Comparison of ENCODE assay signal across 9 cellular contexts in genomic region chr6:105793132-105793531, GRCh38.
DNase-seq lines count a peak whose midpoint lies in the region; ATAC-seq and TF ChIP-seq lines count a peak whose summit lies in the region.
"Had no signal": no experiment of that assay in that cellular context is flagged by ENCODE, and none has a peak within 500 bp of the region (broad histone marks: within the 10 kb centered on the region; RNA-seq: fewer than 3 reads in every experiment).

No MANE protein-coding gene starts in this region.

- H3K4me1 ChIP-seq in liver (ENCODE audit: control insufficient read depth in 4 of 4, insufficient read depth in 4 of 4, low read length in 3 of 4): peaks cover 10 to 67% (median 48%) of the 10 kb centered on the region in 4 donors
- H3K4me1 ChIP-seq in esophagus muscularis mucosa: peaks cover 6 to 15% (median 7%) of the 10 kb centered on the region in 4 donors

- peaks cover under 1% of the 10 kb centered on the region for H3K9me3 Mint-ChIP-seq in T-helper 2 cell treated with Interferon-gamma antibody and Interleukin-4, amounts not matched to agents 5 μg/mL and 100 μg/mL, for 36 hours

- H3K4me1 Mint-ChIP-seq in T-helper 2 cell treated with Interferon-gamma antibody and Interleukin-4, amounts not matched to agents 5 μg/mL and 100 μg/mL, for 36 hours (ENCODE audit: low read depth): peaks cover 74% of the 10 kb centered on the region

- H3K27ac Mint-ChIP-seq in T-helper 2 cell treated with Interferon-gamma antibody and Interleukin-4, amounts not matched to agents 5 μg/mL and 100 μg/mL, for 36 hours: peak overlapping the region; percentile 69

- no peak for TF ChIP-seq POLR2A in esophagus muscularis mucosa (IDR thresholded peaks at IDR 0.05; ENCODE audit: low read depth)

- H3K27ac ChIP-seq in HL-60 (replicated peaks) (peak overlapping the region; percentile 43), liver (ENCODE audit: low read depth in 1 of 2, low read length in 2 of 2) (peak overlapping the region; percentile 64 to 72), esophagus muscularis mucosa (replicated peaks in 1 of 4) (no peak overlapping the region)

- TF ChIP-seq RAD21 in liver (IDR thresholded peaks at IDR 0.05): peak; percentile 82 to 84

- H3K9ac ChIP-seq in liver (ENCODE audit: low read depth in 1 of 2, low read length in 2 of 2): no peak overlapping the region

- no peak overlapping the region for H3K4me3 ChIP-seq in HL-60 (replicated peaks; ENCODE audit: insufficient read depth, low read length)
- no peak overlapping the region for H3K4me3 ChIP-seq in liver (ENCODE audit: low read depth in 1 of 3, low read length in 3 of 3)
- H3K4me3 ChIP-seq in esophagus muscularis mucosa: no peak overlapping the region

- TF ChIP-seq CTCF in HL-60 (IDR thresholded peaks at IDR 0.05; ENCODE audit: insufficient read depth, low read length) (peak; percentile 23), liver (IDR thresholded peaks at IDR 0.05; ENCODE audit: low read depth, low read length, missing input control) (peak; percentile 45), esophagus muscularis mucosa (IDR thresholded peaks at IDR 0.05) (no peak)

- intact Hi-C loops in esophagus muscularis mucosa (cut with DNase I): no loop called here

- H3K4me3 Mint-ChIP-seq in T-helper 2 cell treated with Interferon-gamma antibody and Interleukin-4, amounts not matched to agents 5 μg/mL and 100 μg/mL, for 36 hours: peak overlapping the region; percentile 49

- H3K27me3 Mint-ChIP-seq in T-helper 2 cell treated with Interferon-gamma antibody and Interleukin-4, amounts not matched to agents 5 μg/mL and 100 μg/mL, for 36 hours (ENCODE audit: low read depth): no peaks in the 10 kb centered on the region

- no peaks in the 10 kb centered on the region for H3K9me3 ChIP-seq in liver (ENCODE audit: control insufficient read depth in 4 of 4, low read length in 3 of 4)
- no peaks in the 10 kb centered on the region for H3K9me3 ChIP-seq in esophagus muscularis mucosa

- 15% methylated on average over 4 of the region's 4 CpGs for WGBS in liver
- WGBS in esophagus muscularis mucosa: 63% methylated on average over 4 of the region's 4 CpGs

- H3K27me3 ChIP-seq in HL-60 (ENCODE audit: insufficient read depth, poor library complexity, severe bottlenecking) (no peaks in the 10 kb centered on the region), liver (ENCODE audit: control insufficient read depth in 4 of 4, insufficient read depth in 4 of 4, low read length in 3 of 4) (no peaks in the 10 kb centered on the region), esophagus muscularis mucosa (no peaks in the 10 kb centered on the region)

- in situ Hi-C loops in G401 (cut with HindIII; ENCODE audit: low sequenced_read_pairs): no loop called here

- H3K36me3 ChIP-seq in liver (ENCODE audit: control insufficient read depth in 4 of 4, insufficient read depth in 3 of 4, low read depth in 1 of 4, low read length in 3 of 4): no peaks in the 10 kb centered on the region
- no peaks in the 10 kb centered on the region for H3K36me3 ChIP-seq in esophagus muscularis mucosa

- H3K36me3 Mint-ChIP-seq in T-helper 2 cell treated with Interferon-gamma antibody and Interleukin-4, amounts not matched to agents 5 μg/mL and 100 μg/mL, for 36 hours (ENCODE audit: low read depth): peaks cover 2% of the 10 kb centered on the region

- TF ChIP-seq EP300 in esophagus muscularis mucosa (IDR thresholded peaks at IDR 0.05): no peak

- ATAC-seq in HG03432 (IDR thresholded peaks at IDR 0.05; ENCODE audit: unreplicated experiment) (no peak), HG03095 (IDR thresholded peaks at IDR 0.05; ENCODE audit: unreplicated experiment) (no peak)

- peak; percentile 35 for DNase-seq in G401 (ENCODE audit: low spot score)
- peak in 1 of 2 experiments; percentile 83 for DNase-seq in HL-60 (ENCODE audit: low read depth in 1 of 2, low spot score in 1 of 2)
- no peak for DNase-seq in T-helper 2 cell treated with Interferon-gamma antibody and Interleukin-4, amounts not matched to agents 5 μg/mL and 100 μg/mL, for 36 hours (ENCODE audit: low spot score)
- no peak for DNase-seq in esophagus muscularis mucosa (ENCODE audit: extremely low spot score)
- DNase-seq in NCI-H1092 treated with DMSO at 0.1 percent for 48 hours (lab: John Stamatoyannopoulos, UW): no peak
- DNase-seq: activated T-cell treated with anti-CD3 and anti-CD28 coated beads, Interleukin-2, amount 50 U/mL, for 1 hour had no signal

TF ChIP-seq in liver, 16 proteins besides CTCF, POLR2A, EP300 and RAD21:
- TF ChIP-seq, protein P1, sequence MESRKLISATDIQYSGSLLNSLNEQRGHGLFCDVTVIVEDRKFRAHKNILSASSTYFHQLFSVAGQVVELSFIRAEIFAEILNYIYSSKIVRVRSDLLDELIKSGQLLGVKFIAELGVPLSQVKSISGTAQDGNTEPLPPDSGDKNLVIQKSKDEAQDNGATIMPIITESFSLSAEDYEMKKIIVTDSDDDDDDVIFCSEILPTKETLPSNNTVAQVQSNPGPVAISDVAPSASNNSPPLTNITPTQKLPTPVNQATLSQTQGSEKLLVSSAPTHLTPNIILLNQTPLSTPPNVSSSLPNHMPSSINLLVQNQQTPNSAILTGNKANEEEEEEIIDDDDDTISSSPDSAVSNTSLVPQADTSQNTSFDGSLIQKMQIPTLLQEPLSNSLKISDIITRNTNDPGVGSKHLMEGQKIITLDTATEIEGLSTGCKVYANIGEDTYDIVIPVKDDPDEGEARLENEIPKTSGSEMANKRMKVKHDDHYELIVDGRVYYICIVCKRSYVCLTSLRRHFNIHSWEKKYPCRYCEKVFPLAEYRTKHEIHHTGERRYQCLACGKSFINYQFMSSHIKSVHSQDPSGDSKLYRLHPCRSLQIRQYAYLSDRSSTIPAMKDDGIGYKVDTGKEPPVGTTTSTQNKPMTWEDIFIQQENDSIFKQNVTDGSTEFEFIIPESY (IDR thresholded peaks at IDR 0.05): no peak
- TF ChIP-seq, protein P2, sequence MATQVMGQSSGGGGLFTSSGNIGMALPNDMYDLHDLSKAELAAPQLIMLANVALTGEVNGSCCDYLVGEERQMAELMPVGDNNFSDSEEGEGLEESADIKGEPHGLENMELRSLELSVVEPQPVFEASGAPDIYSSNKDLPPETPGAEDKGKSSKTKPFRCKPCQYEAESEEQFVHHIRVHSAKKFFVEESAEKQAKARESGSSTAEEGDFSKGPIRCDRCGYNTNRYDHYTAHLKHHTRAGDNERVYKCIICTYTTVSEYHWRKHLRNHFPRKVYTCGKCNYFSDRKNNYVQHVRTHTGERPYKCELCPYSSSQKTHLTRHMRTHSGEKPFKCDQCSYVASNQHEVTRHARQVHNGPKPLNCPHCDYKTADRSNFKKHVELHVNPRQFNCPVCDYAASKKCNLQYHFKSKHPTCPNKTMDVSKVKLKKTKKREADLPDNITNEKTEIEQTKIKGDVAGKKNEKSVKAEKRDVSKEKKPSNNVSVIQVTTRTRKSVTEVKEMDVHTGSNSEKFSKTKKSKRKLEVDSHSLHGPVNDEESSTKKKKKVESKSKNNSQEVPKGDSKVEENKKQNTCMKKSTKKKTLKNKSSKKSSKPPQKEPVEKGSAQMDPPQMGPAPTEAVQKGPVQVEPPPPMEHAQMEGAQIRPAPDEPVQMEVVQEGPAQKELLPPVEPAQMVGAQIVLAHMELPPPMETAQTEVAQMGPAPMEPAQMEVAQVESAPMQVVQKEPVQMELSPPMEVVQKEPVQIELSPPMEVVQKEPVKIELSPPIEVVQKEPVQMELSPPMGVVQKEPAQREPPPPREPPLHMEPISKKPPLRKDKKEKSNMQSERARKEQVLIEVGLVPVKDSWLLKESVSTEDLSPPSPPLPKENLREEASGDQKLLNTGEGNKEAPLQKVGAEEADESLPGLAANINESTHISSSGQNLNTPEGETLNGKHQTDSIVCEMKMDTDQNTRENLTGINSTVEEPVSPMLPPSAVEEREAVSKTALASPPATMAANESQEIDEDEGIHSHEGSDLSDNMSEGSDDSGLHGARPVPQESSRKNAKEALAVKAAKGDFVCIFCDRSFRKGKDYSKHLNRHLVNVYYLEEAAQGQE (IDR thresholded peaks at IDR 0.05): peak; percentile 33
- TF ChIP-seq YY1 (IDR thresholded peaks at IDR 0.05) (no peak), NR2F2 (IDR thresholded peaks at IDR 0.05) (no peak), TAF1 (conservative IDR thresholded peaks at IDR 0.05) (no peak), RXRA (IDR thresholded peaks at IDR 0.05) (peak; percentile 68 to 80), JUND (IDR thresholded peaks at IDR 0.05) (no peak), FOXA2 (IDR thresholded peaks at IDR 0.05) (no peak), MAX (IDR thresholded peaks at IDR 0.05) (no peak), HNF4G (IDR thresholded peaks at IDR 0.05) (peak; percentile 67), SP1 (IDR thresholded peaks at IDR 0.05) (peak; percentile 78), GABPA (IDR thresholded peaks at IDR 0.05 in 1 of 2, conservative IDR thresholded peaks at IDR 0.05 in 1 of 2) (no peak), HNF4A (conservative IDR thresholded peaks at IDR 0.05) (peak; percentile 74 to 86), EGR1 (IDR thresholded peaks at IDR 0.05; ENCODE audit: low read depth in 2 of 2) (no peak), FOXA1 (IDR thresholded peaks at IDR 0.05) (no peak)
- TF ChIP-seq, protein P3, sequence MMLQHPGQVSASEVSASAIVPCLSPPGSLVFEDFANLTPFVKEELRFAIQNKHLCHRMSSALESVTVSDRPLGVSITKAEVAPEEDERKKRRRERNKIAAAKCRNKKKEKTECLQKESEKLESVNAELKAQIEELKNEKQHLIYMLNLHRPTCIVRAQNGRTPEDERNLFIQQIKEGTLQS (IDR thresholded peaks at IDR 0.05): no peak

Comparison
In these comparisons a context has a peak if more than half of its experiments do, and no peak if none do; other contexts are left out.
1. H3K27ac ChIP-seq: peak in HL-60 (single experiment) and liver (2 of 2); none in esophagus muscularis mucosa (0 of 4).
2. CTCF ChIP-seq: peak in HL-60 (single experiment) and liver (single experiment); none in esophagus muscularis mucosa (0 of 3).